Comparison of ENCODE assay signal across 9 cellular contexts in the genomic region with DNA sequence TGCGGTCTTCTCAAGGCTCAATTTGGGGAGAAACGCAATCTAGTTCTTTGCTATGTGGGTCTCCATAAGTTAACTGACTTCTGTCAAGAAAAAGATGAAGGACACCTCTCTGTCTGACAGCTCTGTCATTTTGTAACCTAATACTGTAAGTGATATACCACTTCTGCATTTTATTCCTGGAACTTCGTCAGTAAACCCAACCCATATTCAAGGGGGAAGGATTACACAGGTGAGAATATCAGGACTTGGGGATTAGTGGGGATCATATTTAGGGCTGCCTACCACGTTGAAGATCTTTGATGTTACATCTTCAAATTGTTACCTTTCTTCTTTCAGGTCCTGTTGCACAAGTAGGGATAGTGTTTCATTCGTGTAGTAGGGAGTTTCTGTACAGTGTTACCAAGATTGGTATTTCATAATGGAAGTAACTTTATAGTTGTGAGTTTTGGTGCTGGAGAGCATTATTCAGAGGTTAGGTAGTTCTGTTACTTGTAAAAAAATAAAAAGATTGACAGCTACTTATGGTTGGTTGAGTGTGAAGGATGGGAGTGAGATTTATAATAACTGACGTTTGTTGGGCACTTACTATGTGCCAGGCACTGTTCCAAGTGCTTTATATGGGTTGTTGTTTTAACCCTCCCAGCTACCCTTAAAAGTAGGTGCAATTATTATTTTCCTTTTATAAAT. TPM values are rescaled to one million over a fixed set of nuclear protein-coding genes. Genes with fewer than 3 reads are reported as not detected.
DNase-seq lines count a peak whose midpoint lies in the region; ATAC-seq and TF ChIP-seq lines count a peak whose summit lies in the region.
"Had no signal": no experiment of that assay in that cellular context is flagged by ENCODE, and none has a peak within 500 bp of the region (broad histone marks: within the 10 kb centered on the region; RNA-seq: fewer than 3 reads in every experiment).

No MANE protein-coding gene starts in this region.

- H3K27ac Mint-ChIP-seq in natural killer cell treated with Interleukin-12 subunit alpha and Interleukin-12 subunit beta and Interleukin-15 and Interleukin-18, amount 100 ng/mL, for 72 hours, result peak overlapping the region in 1 of 2 donors; percentile 79
- no peak overlapping the region for H3K27ac Mint-ChIP-seq in endothelial cell (ENCODE audit: unreplicated experiment)

- no peaks in the 10 kb centered on the region for H3K9me3 ChIP-seq in DND-41 (ENCODE audit: insufficient read depth, low read length, severe bottlenecking)
- no peaks in the 10 kb centered on the region for H3K9me3 ChIP-seq in HUES64 (ENCODE audit: insufficient read depth, low read depth, low read length)
- no peaks in the 10 kb centered on the region for H3K9me3 ChIP-seq in aorta (ENCODE audit: control insufficient read depth, low read length)

- peaks cover 30 to 34% of the 10 kb centered on the region in 2 donors for H3K4me1 Mint-ChIP-seq in natural killer cell treated with Interleukin-12 subunit alpha and Interleukin-12 subunit beta and Interleukin-15 and Interleukin-18, amount 100 ng/mL, for 72 hours (ENCODE audit: low read depth in 2 of 2)
- H3K4me1 Mint-ChIP-seq in endothelial cell (ENCODE audit: unreplicated experiment), result peaks cover 9% of the 10 kb centered on the region

- H3K4me1 ChIP-seq in DND-41 (ENCODE audit: insufficient read depth, low read length), result peaks cover 28% of the 10 kb centered on the region
- peaks cover 3% of the 10 kb centered on the region; the same call in 1 of the 2 replicates for H3K4me1 ChIP-seq in HUES64 (ENCODE audit: insufficient read depth, low read length)
- H3K4me1 ChIP-seq in aorta (ENCODE audit: control insufficient read depth in 1 of 2, insufficient read depth in 2 of 2, low read length in 2 of 2), result peaks cover 3 to 4% of the 10 kb centered on the region in 2 donors

- no peak overlapping the region for H2AFZ ChIP-seq in DND-41 (ENCODE audit: low read depth, low read length)

- intact Hi-C loops in aorta (cut with DNase I), result no loop called here

- peaks cover 9% of the 10 kb centered on the region for H3K36me3 ChIP-seq in DND-41 (ENCODE audit: insufficient read depth, low read length)
- peaks cover 7% of the 10 kb centered on the region for H3K36me3 ChIP-seq in HUES64 (ENCODE audit: insufficient read depth, low read length)
- H3K36me3 ChIP-seq in aorta (ENCODE audit: control insufficient read depth in 1 of 2, insufficient read depth in 2 of 2, low read length in 1 of 2), result no peaks in the 10 kb centered on the region

- DNase-seq in DND-41 (no peak), astrocyte of the cerebellum (ENCODE audit: low read depth) (no peak), amygdala (lab: John Stamatoyannopoulos, UW) (no peak), endothelial cell (ENCODE audit: low spot score) (no peak), aorta (no peak), SHP77 (lab: John Stamatoyannopoulos, UW) (no peak)
- no peak for DNase-seq in natural killer cell treated with Interleukin-12 subunit alpha and Interleukin-12 subunit beta and Interleukin-15 and Interleukin-18, amount 100 ng/mL, for 72 hours (ENCODE audit: low spot score)

- peak overlapping the region; percentile 64 for H3K4me2 ChIP-seq in DND-41 (ENCODE audit: insufficient read depth, low read length)

- TF ChIP-seq CTCF in DND-41 (IDR thresholded peaks at IDR 0.05; ENCODE audit: borderline replicate concordance, extremely low read depth, low read length, poor library complexity, severe bottlenecking) (no peak), astrocyte of the cerebellum (IDR thresholded peaks at IDR 0.05; ENCODE audit: low read depth, low read length, missing control alignments) (no peak), endothelial cell (IDR thresholded peaks at IDR 0.05; ENCODE audit: unreplicated experiment) (no peak)

- H3K36me3 Mint-ChIP-seq in natural killer cell treated with Interleukin-12 subunit alpha and Interleukin-12 subunit beta and Interleukin-15 and Interleukin-18, amount 100 ng/mL, for 72 hours, result no peaks in the 10 kb centered on the region
- H3K36me3 Mint-ChIP-seq in endothelial cell (ENCODE audit: low read depth, unreplicated experiment), result no peaks in the 10 kb centered on the region

- peak overlapping the region; percentile 86; the same call in 1 of the 2 replicates for H3K9ac ChIP-seq in DND-41 (ENCODE audit: low read depth, low read length)
- no peak overlapping the region for H3K9ac ChIP-seq in HUES64 (ENCODE audit: low read depth, low read length)

- peaks cover 43% of the 10 kb centered on the region for H3K79me2 ChIP-seq in DND-41 (ENCODE audit: insufficient read depth, low read length)

- 74% methylated on average over 5 of the region's 6 CpGs for WGBS in HUES64
- 53 to 54% methylated on average over 6 of the region's 6 CpGs for WGBS in aorta, 2 donors

- no peaks in the 10 kb centered on the region for H3K9me3 Mint-ChIP-seq in natural killer cell treated with Interleukin-12 subunit alpha and Interleukin-12 subunit beta and Interleukin-15 and Interleukin-18, amount 100 ng/mL, for 72 hours
- H3K9me3 Mint-ChIP-seq in endothelial cell (ENCODE audit: unreplicated experiment), result no peaks in the 10 kb centered on the region

- H3K4me3 ChIP-seq in DND-41 (ENCODE audit: low read depth in 1 of 2, low read length in 2 of 2) (peak overlapping the region; percentile 79 to 95; a peak in 3 of 4 replicates), HUES64 (ENCODE audit: low read length) (peak overlapping the region; percentile 89), astrocyte of the cerebellum (ENCODE audit: low read depth, low read length) (peak overlapping the region; percentile 94), aorta (ENCODE audit: low read length in 2 of 2) (no peak overlapping the region)
- H3K4me3 ChIP-seq: lung had no signal

- in situ Hi-C loops in astrocyte of the cerebellum (cut with HindIII; ENCODE audit: low sequenced_read_pairs), result no loop called here

- ATAC-seq in DND-41 (ENCODE audit: insufficient read depth, low read depth) (no peak), aorta (ENCODE audit: low FRiP score) (no peak)
- ATAC-seq in natural killer cell treated with Interleukin-12 subunit alpha and Interleukin-12 subunit beta and Interleukin-15 and Interleukin-18, amount 100 ng/mL, for 72 hours, result no peak

- peak overlapping the region; percentile 98 for H3K4me3 Mint-ChIP-seq in natural killer cell treated with Interleukin-12 subunit alpha and Interleukin-12 subunit beta and Interleukin-15 and Interleukin-18, amount 100 ng/mL, for 72 hours
- H3K4me3 Mint-ChIP-seq in endothelial cell (ENCODE audit: unreplicated experiment), result no peak overlapping the region

- H3K27ac ChIP-seq in DND-41 (ENCODE audit: low read length) (no peak overlapping the region), HUES64 (ENCODE audit: low read depth, low read length) (no peak overlapping the region), aorta (ENCODE audit: low read depth in 1 of 2, low read length in 2 of 2) (no peak overlapping the region)

- H3K27me3 ChIP-seq in DND-41 (ENCODE audit: insufficient read depth, low read length, poor library complexity) (no peaks in the 10 kb centered on the region), HUES64 (ENCODE audit: insufficient read depth, low read length) (no peaks in the 10 kb centered on the region), aorta (ENCODE audit: control insufficient read depth in 1 of 2, insufficient read depth in 2 of 2, low read length in 1 of 2) (no peaks in the 10 kb centered on the region)

- no peaks in the 10 kb centered on the region for H3K27me3 Mint-ChIP-seq in natural killer cell treated with Interleukin-12 subunit alpha and Interleukin-12 subunit beta and Interleukin-15 and Interleukin-18, amount 100 ng/mL, for 72 hours
- H3K27me3 Mint-ChIP-seq in endothelial cell (ENCODE audit: unreplicated experiment), result no peaks in the 10 kb centered on the region

- H4K20me1 ChIP-seq in DND-41 (ENCODE audit: insufficient read depth, low read length), result peaks cover 11% of the 10 kb centered on the region; the same call in 1 of the 2 replicates

RNA-seq across cellular contexts. Expression of a gene that starts 1.6 kb away (rescaled TPM):
- polyA plus RNA-seq in HUES64 (2013, experiment 1 of 2), result 8.5 TPM
- 9.6 TPM for polyA plus RNA-seq in HUES64 (2013, experiment 2 of 2)
- total RNA-seq in natural killer cell treated with Interleukin-12 subunit alpha and Interleukin-12 subunit beta and Interleukin-15 and Interleukin-18, amount 100 ng/mL, for 72 hours, result 10 to 100 TPM; 19.8 to 26.5 TPM
- total RNA-seq in endothelial cell (ENCODE audit: unreplicated experiment) (17.0 TPM), aorta (10 to 100 TPM; 17.7 to 20.9 TPM)
- 10 to 100 TPM in 1 of 2 donors, 1 to 10 TPM in 1; 5.5 to 13.3 TPM for polyA plus RNA-seq in aorta

Comparison
In these comparisons a context has a peak if more than half of its experiments do, and no peak if none do; other contexts are left out.
1. H3K4me3 ChIP-seq: peak in DND-41 (2 of 2), HUES64 (single experiment) and astrocyte of the cerebellum (single experiment); none in aorta (0 of 2).